ENCODE assay signal across 13 cellular contexts in the genomic region with DNA sequence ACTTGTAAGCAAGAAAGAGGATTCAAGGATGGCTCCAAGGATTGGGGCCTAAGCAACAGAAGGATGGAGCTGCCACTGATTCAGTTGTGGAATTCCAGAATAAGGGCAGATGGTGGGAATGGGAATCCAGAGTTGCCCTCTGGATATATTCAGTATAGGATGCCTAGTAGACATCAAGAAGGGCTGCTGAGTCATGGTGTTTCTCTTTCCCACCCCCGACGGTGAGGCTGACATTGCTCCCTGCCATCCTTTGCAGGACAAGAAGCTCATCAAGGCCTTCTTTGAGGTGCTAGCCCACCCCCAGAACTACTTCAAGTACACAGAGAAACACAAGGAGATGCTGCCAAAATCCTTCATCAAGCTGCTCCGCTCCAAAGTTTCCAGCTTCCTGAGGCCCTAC. TPM values are rescaled to one million over a fixed set of nuclear protein-coding genes. Genes with fewer than 3 reads are reported as not detected.
DNase-seq lines count a peak whose midpoint lies in the region; ATAC-seq, FAIRE-seq and TF ChIP-seq lines count a peak whose summit lies in the region.
"Had no signal": no experiment of that assay in that cellular context is flagged by ENCODE, and none has a peak within 500 bp of the region (broad histone marks: within the 10 kb centered on the region; RNA-seq: fewer than 3 reads in every experiment).

No MANE protein-coding gene starts in this region.

- no peaks in the 10 kb centered on the region for H3K27me3 Mint-ChIP-seq in astrocyte (ENCODE audit: low read depth, unreplicated experiment)
- H3K27me3 Mint-ChIP-seq in type B pancreatic cell = no peaks in the 10 kb centered on the region

- H3K4me3 Mint-ChIP-seq in astrocyte (ENCODE audit: unreplicated experiment) (no peak overlapping the region), type B pancreatic cell (no peak overlapping the region)

- H3K27ac Mint-ChIP-seq in astrocyte (ENCODE audit: unreplicated experiment) = peak overlapping the region; percentile 55
- peak overlapping the region; percentile 14 for H3K27ac Mint-ChIP-seq in type B pancreatic cell

- H3K9ac ChIP-seq in Loucy (ENCODE audit: low read depth, low read length, poor library complexity, severe bottlenecking) (no peak overlapping the region), astrocyte (ENCODE audit: low read length) (no peak overlapping the region)

- intact Hi-C loops in heart left ventricle (cut with DNase I) = loop anchor here in 1 of 10 donors (10.0 kb wide), 2 partner anchors 263 to 353 kb away; no protein-coding TSS in a partner anchor

- no peaks in the 10 kb centered on the region for H3K9me2 ChIP-seq in Loucy (replicated peaks; ENCODE audit: low read depth, low read length)

- H3K27me3 ChIP-seq in cardiac muscle cell (no peaks in the 10 kb centered on the region), heart left ventricle (no peaks in the 10 kb centered on the region), Loucy (ENCODE audit: insufficient read depth, low read length, poor library complexity, severe bottlenecking) (no peaks in the 10 kb centered on the region), astrocyte (ENCODE audit: insufficient read depth, low read length) (no peaks in the 10 kb centered on the region)

- H3K36me3 Mint-ChIP-seq in astrocyte (ENCODE audit: low read depth, unreplicated experiment) (peaks cover 14% of the 10 kb centered on the region), type B pancreatic cell (peaks cover 20% of the 10 kb centered on the region)

- no peak for TF ChIP-seq POLR2A in heart left ventricle (IDR thresholded peaks at IDR 0.05)

- H3K27ac ChIP-seq in cardiac muscle cell = peak overlapping the region; percentile 71
- H3K27ac ChIP-seq in heart left ventricle = peak overlapping the region in 6 of 12 donors; percentile 8 to 46 (median 24)
- H3K27ac ChIP-seq in astrocyte (ENCODE audit: low read depth, low read length) = no peak overlapping the region

- 55 to 60% (median 57%) methylated on average over 3 of the region's 3 CpGs for WGBS in heart left ventricle, 4 donors

- H3K4me1 ChIP-seq in cardiac muscle cell (ENCODE audit: low read depth) (peaks cover 9% of the 10 kb centered on the region), heart left ventricle (peaks cover 0 to 43% (median 19%) of the 10 kb centered on the region in 12 donors), Loucy (ENCODE audit: insufficient read depth, low read length, poor library complexity, severe bottlenecking) (peaks cover 15% of the 10 kb centered on the region), astrocyte (ENCODE audit: insufficient read depth, low read length) (no peaks in the 10 kb centered on the region)

- FAIRE-seq in astrocyte (lab: Jason Lieb, UNC) = no peak
- FAIRE-seq: kidney had no signal

- H3K4me2 ChIP-seq in Loucy (ENCODE audit: low read depth, low read length, poor library complexity, severe bottlenecking) = peak overlapping the region; percentile 27
- H3K4me2 ChIP-seq in astrocyte (ENCODE audit: low read length) = no peak overlapping the region

- H3K79me2 ChIP-seq in Loucy (ENCODE audit: insufficient read depth, low read length) (no peaks in the 10 kb centered on the region), astrocyte (ENCODE audit: insufficient read depth, low read length) (peaks cover 18% of the 10 kb centered on the region)

- peaks cover 19% of the 10 kb centered on the region for H3K4me1 Mint-ChIP-seq in astrocyte (ENCODE audit: low read depth, unreplicated experiment)
- H3K4me1 Mint-ChIP-seq in type B pancreatic cell (ENCODE audit: unreplicated experiment) = peaks cover 6% of the 10 kb centered on the region

- H2AFZ ChIP-seq in Loucy (ENCODE audit: low read length) (no peak overlapping the region), astrocyte (ENCODE audit: low read depth, low read length) (no peak overlapping the region)

- H3K9me3 ChIP-seq in cardiac muscle cell (ENCODE audit: low read depth) (no peaks in the 10 kb centered on the region), heart left ventricle (no peaks in the 10 kb centered on the region), Loucy (ENCODE audit: insufficient read depth, low read depth, low read length) (no peaks in the 10 kb centered on the region), astrocyte (ENCODE audit: insufficient read depth, low read depth, low read length) (no peaks in the 10 kb centered on the region)
- H3K9me3 ChIP-seq: mucosa of descending colon had no signal

- H3K4me3 ChIP-seq in cardiac muscle cell (no peak overlapping the region), heart left ventricle (no peak overlapping the region), Loucy (ENCODE audit: low read length, poor library complexity, severe bottlenecking) (no peak overlapping the region), astrocyte (ENCODE audit: insufficient read depth, low read depth, low read length) (no peak overlapping the region)
- H3K4me3 ChIP-seq: mucosa of descending colon had no signal

- ATAC-seq in heart left ventricle (no peak), GM18498 (IDR thresholded peaks at IDR 0.05; ENCODE audit: unreplicated experiment) (no peak), HG03095 (IDR thresholded peaks at IDR 0.05; ENCODE audit: unreplicated experiment) (no peak), HG02588 (IDR thresholded peaks at IDR 0.05; ENCODE audit: unreplicated experiment) (no peak)
- ATAC-seq: mucosa of descending colon had no signal

- H4K20me1 ChIP-seq in Loucy (ENCODE audit: insufficient read depth, low read length, poor library complexity, severe bottlenecking) (no peaks in the 10 kb centered on the region), astrocyte (ENCODE audit: insufficient read depth, low read length) (peaks cover 58% of the 10 kb centered on the region)

- DNase-seq in cardiac muscle cell (ENCODE audit: low read depth in 1 of 2, low spot score in 1 of 2) (no peak), heart left ventricle (no peak), astrocyte (ENCODE audit: low read depth) (no peak), type B pancreatic cell (ENCODE audit: extremely low spot score, unreplicated experiment) (no peak)
- DNase-seq: glutamatergic neuron, kidney, mucosa of descending colon, NCI-H1092 treated with DMSO at 0.1 percent for 48 hours, SIG-M5 had no signal

- peaks cover 28% of the 10 kb centered on the region for H3K36me3 ChIP-seq in cardiac muscle cell
- H3K36me3 ChIP-seq in heart left ventricle = peaks cover 0 to 36% (median 29%) of the 10 kb centered on the region in 9 donors
- H3K36me3 ChIP-seq in Loucy (ENCODE audit: insufficient read depth, low read length) = no peaks in the 10 kb centered on the region
- H3K36me3 ChIP-seq in astrocyte (ENCODE audit: insufficient read depth, low read length) = peaks cover 14% of the 10 kb centered on the region

- TF ChIP-seq CTCF in cardiac muscle cell (IDR thresholded peaks at IDR 0.05; ENCODE audit: low read depth, low read length) (no peak), heart left ventricle (IDR thresholded peaks at IDR 0.05) (no peak), Loucy (conservative IDR thresholded peaks at IDR 0.05; ENCODE audit: low read length) (no peak), astrocyte (IDR thresholded peaks at IDR 0.05; ENCODE audit: insufficient read depth, low read depth, low read length) (no peak), type B pancreatic cell (conservative IDR thresholded peaks at IDR 0.05) (no peak)

- H3K9me3 Mint-ChIP-seq in astrocyte (ENCODE audit: unreplicated experiment) (no peaks in the 10 kb centered on the region), type B pancreatic cell (no peaks in the 10 kb centered on the region)

- H3F3A ChIP-seq in Loucy (ENCODE audit: low read depth) = no peaks in the 10 kb centered on the region

RNA-seq across cellular contexts. Expression of a gene that starts 11.2 kb away (rescaled TPM):
- total RNA-seq in cardiac muscle cell = 26.3 and 46.2 TPM in 2 replicates
- polyA plus RNA-seq in cardiac muscle cell = 59.6 and 67.5 TPM in 2 replicates
- 10 to 100 TPM; 26.2 to 46.1 (median 33.0) TPM for total RNA-seq in heart left ventricle
- polyA plus RNA-seq in heart left ventricle = 10 to 100 TPM; 20.2 to 42.3 TPM
- 12.7 and 13.5 TPM in 2 replicates for total RNA-seq in astrocyte
- total RNA-seq in type B pancreatic cell (ENCODE audit: low replicate concordance) = 25.3 and 37.3 TPM in 2 replicates

RNA-seq across cellular contexts. Expression of a gene that starts 34.5 kb away (rescaled TPM):
- 74.9 and 78.7 TPM in 2 replicates for total RNA-seq in cardiac muscle cell
- polyA plus RNA-seq in cardiac muscle cell = 78.2 and 81.8 TPM in 2 replicates
- 10 to 100 TPM in 2 of 9 donors, 1 to 10 TPM in 7; 1.7 to 18.7 (median 4.6) TPM for total RNA-seq in heart left ventricle
- 1 to 10 TPM in 1 of 2 donors, under 1 TPM in 1; 0.61 to 2.4 TPM for polyA plus RNA-seq in heart left ventricle
- 8.5 and 10.1 TPM in 2 replicates for total RNA-seq in astrocyte
- 14.7 and 14.9 TPM in 2 replicates for total RNA-seq in type B pancreatic cell (ENCODE audit: low replicate concordance)

RNA-seq across cellular contexts. Expression of a gene that starts 49.3 kb away (rescaled TPM):
- total RNA-seq in cardiac muscle cell = 3.0 and 9.2 TPM in 2 replicates
- polyA plus RNA-seq in cardiac muscle cell = 2.3 and 5.7 TPM in 2 replicates
- 10 to 100 TPM in 1 of 9 donors, 1 to 10 TPM in 5, under 1 TPM in 3; 0.38 to 14.4 (median 1.3) TPM for total RNA-seq in heart left ventricle
- under 1 TPM; 0.72 to 0.86 TPM for polyA plus RNA-seq in heart left ventricle
- 2.2 and 3.3 TPM in 2 replicates for total RNA-seq in astrocyte
- total RNA-seq in type B pancreatic cell (ENCODE audit: low replicate concordance) = 6.2 and 12.1 TPM in 2 replicates
